23 cellular contexts compared by ENCODE assay signal in genomic region chr9:79383096-79383495, GRCh38.
DNase-seq lines count a peak whose midpoint lies in the region; FAIRE-seq and TF ChIP-seq lines count a peak whose summit lies in the region.
"Had no signal": no experiment of that assay in that cellular context is flagged by ENCODE, and none has a peak within 500 bp of the region (broad histone marks: within the 10 kb centered on the region; RNA-seq: fewer than 3 reads in every experiment).

No MANE protein-coding gene starts in this region.

- no peaks in the 10 kb centered on the region for H3K79me2 ChIP-seq in keratinocyte (ENCODE audit: control insufficient read depth, insufficient read depth, low read length)

- H3K27ac ChIP-seq in breast epithelium (no peak overlapping the region), keratinocyte (ENCODE audit: control insufficient read depth, insufficient read depth, low read length) (no peak overlapping the region)
- H3K27ac ChIP-seq: PC-9, SJSA1 had no signal

- CTCF ChIA-PET in MCF 10A (lab: Yijun Ruan, JAX): no interaction called here

- DNase-seq in MCF 10A (ENCODE audit: unreplicated experiment) (peak; percentile 55), breast epithelium (ENCODE audit: low spot score in 2 of 2) (no peak), choroid plexus epithelial cell (ENCODE audit: low read depth) (peak; percentile 6), keratinocyte (ENCODE audit: low read depth, low spot score) (no peak), NOMO-1 treated with DMSO at 0.1 percent for 48 hours (lab: John Stamatoyannopoulos, UW; ENCODE audit: unreplicated experiment) (no peak)
- no peak for DNase-seq in activated naive CD4-positive, alpha-beta T cell treated with anti-CD3 and anti-CD28 coated beads, Interleukin-2, amount 50 U/mL, for 16 hours
- DNase-seq in activated CD4-positive, alpha-beta T cell treated with anti-CD3 and anti-CD28 coated beads, Interleukin-2, amount 10 ng/mL, durations not matched to agents 24 days and 14 days: no peak
- DNase-seq: Calu3, IMR-90, KG1, NCI-H1092 treated with DMSO at 0.1 percent for 48 hours, NCI-H1436, NCI-H187, NCI-H2081 treated with DMSO at 0.1 percent for 48 hours, NCI-H446, NCI-H524 treated with DMSO at 0.1 percent for 48 hours, NCI-H774, PC-9 had no signal

- H3K27me3 ChIP-seq in breast epithelium: no peaks in the 10 kb centered on the region
- H3K27me3 ChIP-seq in keratinocyte (ENCODE audit: control insufficient read depth, extremely low read depth, insufficient read depth, low read length): no peaks in the 10 kb centered on the region
- H3K27me3 ChIP-seq: SJSA1 had no signal

- no TSS peak for BruUV-seq in MCF 10A (replicated peaks; lab: Mats Ljungman, UMichigan)

- H3K9me1 ChIP-seq in keratinocyte (ENCODE audit: control insufficient read depth, extremely low read depth, insufficient read depth, low read length): no peaks in the 10 kb centered on the region

- H2AFZ ChIP-seq in keratinocyte (ENCODE audit: control insufficient read depth, low read length): no peak overlapping the region
- H2AFZ ChIP-seq: GM23338, PC-9 had no signal

- H3K4me2 ChIP-seq in keratinocyte (ENCODE audit: control insufficient read depth, extremely low read depth, insufficient read depth, low read depth, low read length): no peak overlapping the region
- H3K4me2 ChIP-seq: GM23338, PC-9 had no signal

- H3K4me3 Mint-ChIP-seq in MCF 10A (ENCODE audit: unreplicated experiment): no peak overlapping the region
- H3K4me3 Mint-ChIP-seq in activated CD4-positive, alpha-beta T cell treated with anti-CD3 and anti-CD28 coated beads, Interleukin-2, amount 10 ng/mL, durations not matched to agents 24 days and 14 days: no peak overlapping the region
- H3K4me3 Mint-ChIP-seq: GM23338, HFFc6 had no signal

- TF ChIP-seq POLR2A in breast epithelium (IDR thresholded peaks at IDR 0.05): no peak

- H3K27me3 Mint-ChIP-seq in MCF 10A (ENCODE audit: insufficient read depth, unreplicated experiment): no peaks in the 10 kb centered on the region
- no peaks in the 10 kb centered on the region for H3K27me3 Mint-ChIP-seq in activated CD4-positive, alpha-beta T cell treated with anti-CD3 and anti-CD28 coated beads, Interleukin-2, amount 10 ng/mL, durations not matched to agents 24 days and 14 days

- H3K9me3 ChIP-seq in breast epithelium: peaks cover 0 to 8% of the 10 kb centered on the region in 2 donors
- H3K9me3 ChIP-seq in keratinocyte (ENCODE audit: control insufficient read depth, low read depth, low read length): no peaks in the 10 kb centered on the region
- H3K9me3 ChIP-seq: HAP-1, SJSA1 had no signal

- H3K9me3 Mint-ChIP-seq in MCF 10A (ENCODE audit: unreplicated experiment): peaks cover 7% of the 10 kb centered on the region
- H3K9me3 Mint-ChIP-seq in activated CD4-positive, alpha-beta T cell treated with anti-CD3 and anti-CD28 coated beads, Interleukin-2, amount 10 ng/mL, durations not matched to agents 24 days and 14 days: peaks cover 4% of the 10 kb centered on the region

- FAIRE-seq in keratinocyte (lab: Jason Lieb, UNC): peak; percentile 48
- FAIRE-seq: GM18507 had no signal

- H3K36me3 ChIP-seq in breast epithelium (no peaks in the 10 kb centered on the region), keratinocyte (ENCODE audit: control insufficient read depth in 2 of 2, extremely low read depth in 1 of 2, insufficient read depth in 2 of 2, low read length in 2 of 2) (no peaks in the 10 kb centered on the region)
- H3K36me3 ChIP-seq: HAP-1, SJSA1 had no signal

- POLR2A ChIA-PET in MCF 10A (lab: Yijun Ruan, JAX): interaction anchor here (0.6 to 3.8 kb wide), 4 partner anchors 14 to 521 kb away, joined by 3 to 17 read pairs (median 4); no protein-coding TSS in a partner anchor

- peak overlapping the region; percentile 72 for H3K27ac Mint-ChIP-seq in MCF 10A (ENCODE audit: low read depth, unreplicated experiment)
- H3K27ac Mint-ChIP-seq in activated CD4-positive, alpha-beta T cell treated with anti-CD3 and anti-CD28 coated beads, Interleukin-2, amount 10 ng/mL, durations not matched to agents 24 days and 14 days: no peak overlapping the region
- H3K27ac Mint-ChIP-seq: GM23338, HFFc6 had no signal

- H3K4me1 Mint-ChIP-seq in MCF 10A (ENCODE audit: insufficient read depth, unreplicated experiment): peaks cover 34% of the 10 kb centered on the region
- H3K4me1 Mint-ChIP-seq in activated CD4-positive, alpha-beta T cell treated with anti-CD3 and anti-CD28 coated beads, Interleukin-2, amount 10 ng/mL, durations not matched to agents 24 days and 14 days: no peaks in the 10 kb centered on the region

- TF ChIP-seq CTCF in MCF 10A (IDR thresholded peaks at IDR 0.05; ENCODE audit: unreplicated experiment) (no peak), breast epithelium (IDR thresholded peaks at IDR 0.05) (no peak), choroid plexus epithelial cell (conservative IDR thresholded peaks at IDR 0.05; ENCODE audit: low read depth, low read length) (no peak), keratinocyte (optimal IDR thresholded peaks at IDR 0.05 in 1 of 3, IDR thresholded peaks at IDR 0.05 in 1 of 3, conservative IDR thresholded peaks at IDR 0.05 in 1 of 3; ENCODE audit: extremely low read depth in 1 of 3, insufficient read depth in 2 of 3, low read length in 3 of 3) (no peak)

- H3K4me3 ChIP-seq in breast epithelium: no peak overlapping the region
- no peak overlapping the region for H3K4me3 ChIP-seq in choroid plexus epithelial cell (ENCODE audit: low read depth, low read length)
- H3K4me3 ChIP-seq in keratinocyte (ENCODE audit: control insufficient read depth in 2 of 3, extremely low read depth in 1 of 3, insufficient read depth in 2 of 3, low read depth in 1 of 3, low read length in 3 of 3): no peak overlapping the region
- H3K4me3 ChIP-seq: GM23338, HAP-1, PC-9, SJSA1 had no signal

- H3K36me3 Mint-ChIP-seq in MCF 10A (ENCODE audit: insufficient read depth, unreplicated experiment): no peaks in the 10 kb centered on the region
- no peaks in the 10 kb centered on the region for H3K36me3 Mint-ChIP-seq in activated CD4-positive, alpha-beta T cell treated with anti-CD3 and anti-CD28 coated beads, Interleukin-2, amount 10 ng/mL, durations not matched to agents 24 days and 14 days (ENCODE audit: low read depth)

- no peak overlapping the region for H3K9ac ChIP-seq in keratinocyte (ENCODE audit: control insufficient read depth, extremely low read depth, insufficient read depth, low read length)

- H3K4me1 ChIP-seq in breast epithelium: no peaks in the 10 kb centered on the region
- peaks cover 25% of the 10 kb centered on the region for H3K4me1 ChIP-seq in keratinocyte (ENCODE audit: control insufficient read depth, extremely low read depth, insufficient read depth, low read length)
- H3K4me1 ChIP-seq: HAP-1 had no signal

- intact Hi-C loops in MCF 10A (cut with micrococcal nuclease): no loop called here
- intact Hi-C loops in breast epithelium (cut with DNase I; ENCODE audit: low total_unique reads): no loop called here
- intact Hi-C loops in activated CD4-positive, alpha-beta T cell treated with anti-CD3 and anti-CD28 coated beads, Interleukin-2, amount 10 ng/mL, durations not matched to agents 24 days and 14 days (cut with micrococcal nuclease): no loop called here

- dilution Hi-C loops in keratinocyte (cut with MboI; ENCODE audit: extremely low pct_ligation_motif_present, low sequenced_read_pairs): no loop called here

- H4K20me1 ChIP-seq in keratinocyte (ENCODE audit: control insufficient read depth, extremely low read depth, insufficient read depth, low read length): no peaks in the 10 kb centered on the region

Comparison
In these comparisons a context has a peak if more than half of its experiments do, and no peak if none do; other contexts are left out.
1. DNase-seq: peak in MCF 10A (single experiment) and choroid plexus epithelial cell (single experiment); none in breast epithelium (0 of 2), keratinocyte (single experiment), NOMO-1 treated with DMSO at 0.1 percent for 48 hours (single experiment), activated naive CD4-positive, alpha-beta T cell treated with anti-CD3 and anti-CD28 coated beads, Interleukin-2, amount 50 U/mL, for 16 hours (single experiment) and activated CD4-positive, alpha-beta T cell treated with anti-CD3 and anti-CD28 coated beads, Interleukin-2, amount 10 ng/mL, durations not matched to agents 24 days and 14 days (single experiment).